ENCODE assay signal across 1 cellular context in the genomic region with DNA sequence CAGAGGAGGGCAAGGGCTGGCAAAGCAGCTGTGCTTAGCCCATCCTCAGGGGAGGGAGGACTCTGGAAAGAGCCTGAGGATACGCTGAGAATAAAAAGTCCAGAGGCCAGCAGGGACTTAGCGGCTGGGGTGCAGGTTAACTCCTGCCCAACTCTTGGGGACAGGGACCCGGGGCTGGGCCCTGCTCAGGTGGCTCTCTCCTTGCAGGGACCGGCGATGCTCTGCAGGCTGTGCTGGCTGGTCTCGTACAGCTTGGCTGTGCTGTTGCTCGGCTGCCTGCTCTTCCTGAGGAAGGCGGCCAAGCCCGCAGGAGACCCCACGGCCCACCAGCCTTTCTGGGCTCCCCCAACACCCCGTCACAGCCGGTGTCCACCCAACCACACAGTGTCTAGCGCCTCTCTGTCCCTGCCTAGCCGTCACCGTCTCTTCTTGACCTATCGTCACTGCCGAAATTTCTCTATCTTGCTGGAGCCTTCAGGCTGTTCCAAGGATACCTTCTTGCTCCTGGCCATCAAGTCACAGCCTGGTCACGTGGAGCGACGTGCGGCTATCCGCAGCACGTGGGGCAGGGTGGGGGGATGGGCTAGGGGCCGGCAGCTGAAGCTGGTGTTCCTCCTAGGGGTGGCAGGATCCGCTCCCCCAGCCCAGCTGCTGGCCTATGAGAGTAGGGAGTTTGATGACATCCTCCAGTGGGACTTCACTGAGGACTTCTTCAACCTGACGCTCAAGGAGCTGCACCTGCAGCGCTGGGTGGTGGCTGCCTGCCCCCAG.
A peak's percentile ranks its signal among the peaks of the same experiment; 100 is the strongest.
TF ChIP-seq lines count a peak whose summit lies in the region.

No MANE protein-coding gene starts in this region.

TF ChIP-seq in K562, 482 proteins besides CTCF, POLR2A, EP300 and RAD21 (continued from another document and continues in another):
- TF ChIP-seq, protein P1, sequence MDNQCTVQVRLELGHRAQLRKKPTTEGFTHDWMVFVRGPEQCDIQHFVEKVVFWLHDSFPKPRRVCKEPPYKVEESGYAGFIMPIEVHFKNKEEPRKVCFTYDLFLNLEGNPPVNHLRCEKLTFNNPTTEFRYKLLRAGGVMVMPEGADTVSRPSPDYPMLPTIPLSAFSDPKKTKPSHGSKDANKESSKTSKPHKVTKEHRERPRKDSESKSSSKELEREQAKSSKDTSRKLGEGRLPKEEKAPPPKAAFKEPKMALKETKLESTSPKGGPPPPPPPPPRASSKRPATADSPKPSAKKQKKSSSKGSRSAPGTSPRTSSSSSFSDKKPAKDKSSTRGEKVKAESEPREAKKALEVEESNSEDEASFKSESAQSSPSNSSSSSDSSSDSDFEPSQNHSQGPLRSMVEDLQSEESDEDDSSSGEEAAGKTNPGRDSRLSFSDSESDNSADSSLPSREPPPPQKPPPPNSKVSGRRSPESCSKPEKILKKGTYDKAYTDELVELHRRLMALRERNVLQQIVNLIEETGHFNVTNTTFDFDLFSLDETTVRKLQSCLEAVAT (IDR thresholded peaks at IDR 0.05) = 0 out of 4 replicates have a peak, but pooled peaks of 1 of the 2 experiments have one; percentile 28
- TF ChIP-seq, protein P2, sequence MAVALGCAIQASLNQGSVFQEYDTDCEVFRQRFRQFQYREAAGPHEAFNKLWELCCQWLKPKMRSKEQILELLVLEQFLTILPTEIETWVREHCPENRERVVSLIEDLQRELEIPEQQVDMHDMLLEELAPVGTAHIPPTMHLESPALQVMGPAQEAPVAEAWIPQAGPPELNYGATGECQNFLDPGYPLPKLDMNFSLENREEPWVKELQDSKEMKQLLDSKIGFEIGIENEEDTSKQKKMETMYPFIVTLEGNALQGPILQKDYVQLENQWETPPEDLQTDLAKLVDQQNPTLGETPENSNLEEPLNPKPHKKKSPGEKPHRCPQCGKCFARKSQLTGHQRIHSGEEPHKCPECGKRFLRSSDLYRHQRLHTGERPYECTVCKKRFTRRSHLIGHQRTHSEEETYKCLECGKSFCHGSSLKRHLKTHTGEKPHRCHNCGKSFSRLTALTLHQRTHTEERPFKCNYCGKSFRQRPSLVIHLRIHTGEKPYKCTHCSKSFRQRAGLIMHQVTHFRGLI (CRISPR knock-in tag; IDR thresholded peaks at IDR 0.05) = no peak
- TF ChIP-seq CBX8 (IDR thresholded peaks at IDR 0.05; ENCODE audit: borderline replicate concordance, extremely low read depth, low read depth, low read length, poor library complexity, severe bottlenecking) = no peak
- TF ChIP-seq GTF2A2 (tag; IDR thresholded peaks at IDR 0.05) = no peak
- no peak for TF ChIP-seq KLF13 (tag; IDR thresholded peaks at IDR 0.05; ENCODE audit: borderline replicate concordance, low read depth)
- no peak for TF ChIP-seq MTF1 (CRISPR knock-in tag; IDR thresholded peaks at IDR 0.05; ENCODE audit: borderline replicate concordance)
- no peak for TF ChIP-seq FOXA3 (CRISPR knock-in tag; conservative IDR thresholded peaks at IDR 0.05 in 1 of 2, IDR thresholded peaks at IDR 0.05 in 1 of 2)
- no peak for TF ChIP-seq STAG1 (CRISPR knock-in tag; IDR thresholded peaks at IDR 0.05; ENCODE audit: borderline replicate concordance)
- no peak for TF ChIP-seq RERE (CRISPR knock-in tag; IDR thresholded peaks at IDR 0.05; ENCODE audit: borderline replicate concordance)
- no peak for TF ChIP-seq TCF3 (CRISPR knock-in tag; IDR thresholded peaks at IDR 0.05)
- no peak for TF ChIP-seq NR2C2 (CRISPR knock-in tag; IDR thresholded peaks at IDR 0.05)
- TF ChIP-seq NR2C2 (tag; IDR thresholded peaks at IDR 0.05) = no peak
- no peak for TF ChIP-seq KDM5B (IDR thresholded peaks at IDR 0.05; ENCODE audit: insufficient replicate concordance, low read depth, low read length)
- TF ChIP-seq, protein P3, sequence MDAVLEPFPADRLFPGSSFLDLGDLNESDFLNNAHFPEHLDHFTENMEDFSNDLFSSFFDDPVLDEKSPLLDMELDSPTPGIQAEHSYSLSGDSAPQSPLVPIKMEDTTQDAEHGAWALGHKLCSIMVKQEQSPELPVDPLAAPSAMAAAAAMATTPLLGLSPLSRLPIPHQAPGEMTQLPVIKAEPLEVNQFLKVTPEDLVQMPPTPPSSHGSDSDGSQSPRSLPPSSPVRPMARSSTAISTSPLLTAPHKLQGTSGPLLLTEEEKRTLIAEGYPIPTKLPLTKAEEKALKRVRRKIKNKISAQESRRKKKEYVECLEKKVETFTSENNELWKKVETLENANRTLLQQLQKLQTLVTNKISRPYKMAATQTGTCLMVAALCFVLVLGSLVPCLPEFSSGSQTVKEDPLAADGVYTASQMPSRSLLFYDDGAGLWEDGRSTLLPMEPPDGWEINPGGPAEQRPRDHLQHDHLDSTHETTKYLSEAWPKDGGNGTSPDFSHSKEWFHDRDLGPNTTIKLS (IDR thresholded peaks at IDR 0.05; ENCODE audit: borderline replicate concordance, low read depth) = no peak
- TF ChIP-seq, protein P4, sequence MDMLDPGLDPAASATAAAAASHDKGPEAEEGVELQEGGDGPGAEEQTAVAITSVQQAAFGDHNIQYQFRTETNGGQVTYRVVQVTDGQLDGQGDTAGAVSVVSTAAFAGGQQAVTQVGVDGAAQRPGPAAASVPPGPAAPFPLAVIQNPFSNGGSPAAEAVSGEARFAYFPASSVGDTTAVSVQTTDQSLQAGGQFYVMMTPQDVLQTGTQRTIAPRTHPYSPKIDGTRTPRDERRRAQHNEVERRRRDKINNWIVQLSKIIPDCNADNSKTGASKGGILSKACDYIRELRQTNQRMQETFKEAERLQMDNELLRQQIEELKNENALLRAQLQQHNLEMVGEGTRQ (CRISPR knock-in tag; IDR thresholded peaks at IDR 0.05) = peak; percentile 73
- no peak for TF ChIP-seq ZNF23 (CRISPR knock-in tag; IDR thresholded peaks at IDR 0.05)
- TF ChIP-seq ZNF224 (CRISPR knock-in tag; IDR thresholded peaks at IDR 0.05) = no peak
- TF ChIP-seq ZNF766 (CRISPR knock-in tag; conservative IDR thresholded peaks at IDR 0.05) = no peak
- TF ChIP-seq BHLHE40 (IDR thresholded peaks at IDR 0.05; ENCODE audit: low read length) = peak; percentile 50; the same call in 1 of the 2 replicates
- no peak for TF ChIP-seq ELF1 (tag; IDR thresholded peaks at IDR 0.05)
- TF ChIP-seq MAZ (CRISPR knock-in tag; conservative IDR thresholded peaks at IDR 0.05 in 1 of 2, IDR thresholded peaks at IDR 0.05 in 1 of 2) = no peak
- no peak for TF ChIP-seq NFATC3 (IDR thresholded peaks at IDR 0.05)
- TF ChIP-seq BRD4 (IDR thresholded peaks at IDR 0.05) = no peak
- TF ChIP-seq ZSCAN32 (CRISPR knock-in tag; IDR thresholded peaks at IDR 0.05) = no peak
- TF ChIP-seq POLR2G (IDR thresholded peaks at IDR 0.05; ENCODE audit: low read depth, low read length) = peak; percentile 73
- no peak for TF ChIP-seq NCOA1 (IDR thresholded peaks at IDR 0.05; ENCODE audit: low read depth)
- no peak for TF ChIP-seq ZNF740 (CRISPR knock-in tag; IDR thresholded peaks at IDR 0.05)
- no peak for TF ChIP-seq ZNF740 (tag; IDR thresholded peaks at IDR 0.05)
- TF ChIP-seq RCOR1 (IDR thresholded peaks at IDR 0.05; ENCODE audit: borderline replicate concordance in 1 of 2, low read depth in 2 of 2, low read length in 2 of 2) = no peak
- TF ChIP-seq DDX20 (tag; IDR thresholded peaks at IDR 0.05; ENCODE audit: low read depth) = no peak
- TF ChIP-seq HNRNPL (IDR thresholded peaks at IDR 0.05; ENCODE audit: low read depth, low read length) = no peak
- TF ChIP-seq ARHGAP35 (IDR thresholded peaks at IDR 0.05; ENCODE audit: partially characterized antibody) = no peak
- TF ChIP-seq BCOR (IDR thresholded peaks at IDR 0.05) = no peak
- no peak for TF ChIP-seq HLTF (IDR thresholded peaks at IDR 0.05)
- no peak for TF ChIP-seq NFXL1 (CRISPR knock-in tag; IDR thresholded peaks at IDR 0.05)
- TF ChIP-seq HDAC8 (tag; IDR thresholded peaks at IDR 0.05) = no peak
- TF ChIP-seq CGGBP1 (CRISPR knock-in tag; IDR thresholded peaks at IDR 0.05) = no peak
- 0 out of 2 replicates have a peak, but pooled peaks have one; percentile 13 for TF ChIP-seq POLR2AphosphoS5 (IDR thresholded peaks at IDR 0.05; ENCODE audit: control insufficient read depth, insufficient read depth, low read depth, low read length)
- peak; percentile 58 for TF ChIP-seq POLR2B (IDR thresholded peaks at IDR 0.05; ENCODE audit: low read depth, partially characterized antibody)
- TF ChIP-seq, protein P5, sequence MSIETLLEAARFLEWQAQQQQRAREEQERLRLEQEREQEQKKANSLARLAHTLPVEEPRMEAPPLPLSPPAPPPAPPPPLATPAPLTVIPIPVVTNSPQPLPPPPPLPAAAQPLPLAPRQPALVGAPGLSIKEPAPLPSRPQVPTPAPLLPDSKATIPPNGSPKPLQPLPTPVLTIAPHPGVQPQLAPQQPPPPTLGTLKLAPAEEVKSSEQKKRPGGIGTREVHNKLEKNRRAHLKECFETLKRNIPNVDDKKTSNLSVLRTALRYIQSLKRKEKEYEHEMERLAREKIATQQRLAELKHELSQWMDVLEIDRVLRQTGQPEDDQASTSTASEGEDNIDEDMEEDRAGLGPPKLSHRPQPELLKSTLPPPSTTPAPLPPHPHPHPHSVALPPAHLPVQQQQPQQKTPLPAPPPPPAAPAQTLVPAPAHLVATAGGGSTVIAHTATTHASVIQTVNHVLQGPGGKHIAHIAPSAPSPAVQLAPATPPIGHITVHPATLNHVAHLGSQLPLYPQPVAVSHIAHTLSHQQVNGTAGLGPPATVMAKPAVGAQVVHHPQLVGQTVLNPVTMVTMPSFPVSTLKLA (conservative IDR thresholded peaks at IDR 0.05) = peak; percentile 38 to 61; a peak in 1 of 4 replicates
- TF ChIP-seq SNRNP70 (optimal IDR thresholded peaks at IDR 0.05; ENCODE audit: low read depth, low read length) = no peak
- TF ChIP-seq SP2 (IDR thresholded peaks at IDR 0.05; ENCODE audit: extremely low read depth, low read depth, low read length, poor library complexity, severe bottlenecking) = no peak
- peak; percentile 22; the same call in 1 of the 2 replicates for TF ChIP-seq MYC (IDR thresholded peaks at IDR 0.05; ENCODE audit: low read depth, low read length)
- TF ChIP-seq MYC (CRISPR knock-in tag; IDR thresholded peaks at IDR 0.05; ENCODE audit: borderline replicate concordance, low read depth) = no peak
- no peak for TF ChIP-seq XRCC4 (IDR thresholded peaks at IDR 0.05; ENCODE audit: extremely low read depth, insufficient read depth, insufficient read length)
- TF ChIP-seq, protein P6, sequence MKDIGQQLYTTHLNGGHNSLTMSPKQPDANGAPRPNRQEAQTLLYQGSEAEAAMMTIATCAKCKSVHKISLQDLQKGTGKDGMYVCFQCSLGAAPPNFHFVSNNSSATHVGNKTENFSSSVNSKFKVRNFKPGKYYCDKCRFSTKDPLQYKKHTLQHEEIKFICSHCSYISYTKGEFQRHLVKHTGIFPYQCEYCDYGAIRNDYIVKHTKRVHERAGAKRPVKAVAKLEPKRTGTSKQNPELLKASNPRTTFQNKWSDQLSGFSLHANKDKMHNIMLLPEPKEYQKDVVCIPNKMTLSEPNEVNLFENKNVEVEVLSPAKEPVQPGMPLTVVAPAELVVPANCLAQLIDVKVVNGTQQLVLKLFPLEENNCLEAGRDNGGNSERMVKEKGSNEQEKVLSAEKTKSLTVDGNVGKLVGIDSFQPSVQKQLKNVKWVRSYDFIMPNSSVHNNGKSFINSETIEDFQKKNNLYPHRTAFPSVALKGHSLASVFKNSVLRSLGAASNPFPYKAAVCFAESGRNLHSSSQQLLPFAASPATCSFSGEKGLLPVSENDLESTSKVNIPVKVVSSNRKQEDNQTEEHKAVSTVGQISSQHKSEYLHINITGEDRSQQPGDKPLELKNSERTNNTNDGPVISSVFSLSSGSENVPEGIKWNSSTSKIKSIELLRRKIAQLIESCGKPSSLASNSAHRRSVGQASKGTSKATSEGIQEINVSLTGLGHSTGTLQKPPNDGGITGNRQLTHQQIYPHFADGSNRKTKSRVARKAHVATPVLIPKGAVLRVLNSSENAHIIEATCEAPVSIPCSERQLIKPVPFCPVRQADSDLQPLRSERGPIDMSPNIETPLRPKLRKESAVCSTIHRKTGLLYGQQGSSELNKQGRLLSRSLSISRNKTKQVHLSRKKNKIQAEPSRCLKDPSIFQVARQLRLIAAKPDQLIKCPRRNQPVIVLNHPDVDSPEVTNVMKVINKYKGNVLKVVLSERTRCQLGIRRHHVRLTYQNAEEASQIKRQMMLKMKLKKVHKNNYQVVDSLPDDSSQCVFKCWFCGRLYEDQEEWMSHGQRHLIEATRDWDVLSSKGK (CRISPR knock-in tag; IDR thresholded peaks at IDR 0.05) = no peak
- TF ChIP-seq CHCHD3 (CRISPR knock-in tag; IDR thresholded peaks at IDR 0.05) = no peak
